ENCODE assay signal across 29 cellular contexts in the genomic region with DNA sequence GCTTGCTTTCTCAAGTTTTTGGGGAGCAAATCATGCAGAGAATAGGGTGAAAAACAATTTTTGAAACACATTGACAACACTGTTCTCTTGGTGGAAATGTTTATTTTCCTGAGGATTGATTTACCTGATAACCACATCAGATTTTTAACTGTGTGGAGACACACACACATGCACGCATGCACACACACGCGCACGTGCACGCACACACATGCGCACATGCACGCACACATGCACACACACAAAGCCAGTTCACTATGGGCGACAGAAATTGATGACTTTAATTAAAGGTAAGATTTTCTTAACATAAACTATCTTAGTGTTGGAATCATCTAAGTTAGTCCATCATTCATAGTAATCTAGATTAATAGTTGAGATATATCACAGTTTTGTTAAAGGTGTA.
"Had no signal": no experiment of that assay in that cellular context is flagged by ENCODE, and none has a peak within 500 bp of the region (broad histone marks: within the 10 kb centered on the region; RNA-seq: fewer than 3 reads in every experiment).

No MANE protein-coding gene starts in this region.

- DNase-seq: colonic mucosa; cortex of kidney; dermis blood vessel endothelial cell; dorsolateral prefrontal cortex; effector CD4-positive, alpha-beta T cell; effector CD8-positive, alpha-beta T cell; effector memory CD4-positive, alpha-beta T cell; effector memory CD8-positive, alpha-beta T cell; endodermal cell; erythroblast; esophagus squamous epithelium; foreskin fibroblast; foreskin keratinocyte; foreskin melanocyte; gastrocnemius medialis; glutamatergic neuron; head of caudate nucleus; heart left ventricle; heart right ventricle had no signal

- H3K4me1 ChIP-seq: colonic mucosa, esophagus muscularis mucosa, esophagus squamous epithelium, foreskin keratinocyte, gastroesophageal sphincter, heart left ventricle, heart right ventricle had no signal

- H3K4me2 ChIP-seq: hepatocyte had no signal

- H3K36me3 ChIP-seq: colonic mucosa had no signal

- H3K27me3 ChIP-seq: colonic mucosa, dorsolateral prefrontal cortex, esophagus muscularis mucosa, esophagus squamous epithelium, foreskin keratinocyte, gastrocnemius medialis, gastroesophageal sphincter, heart left ventricle, heart right ventricle, hepatocyte had no signal

- H3K9me3 ChIP-seq: colonic mucosa, esophagus muscularis mucosa, gastrocnemius medialis had no signal

- FAIRE-seq: colon, endometrium, endothelial cell of umbilical vein, frontal cortex had no signal

- H3K79me2 ChIP-seq: hepatocyte had no signal

- H2AFZ ChIP-seq: hepatocyte had no signal

- ATAC-seq: effector memory CD8-positive, alpha-beta T cell; esophagus mucosa; foreskin keratinocyte; gastrocnemius medialis; gastroesophageal sphincter; heart left ventricle; heart right ventricle had no signal

- H3K27ac ChIP-seq: colonic mucosa, coronary artery, dorsolateral prefrontal cortex, epithelial cell of prostate, esophagus muscularis mucosa, esophagus squamous epithelium, foreskin keratinocyte, gastrocnemius medialis, gastroesophageal sphincter, heart left ventricle, heart right ventricle, hepatocyte had no signal

- H3K4me3 ChIP-seq: colonic mucosa, coronary artery, dorsolateral prefrontal cortex, esophagus muscularis mucosa, esophagus squamous epithelium, gastrocnemius medialis, gastroesophageal sphincter, heart left ventricle, heart right ventricle, hepatocyte had no signal
